30 cellular contexts compared by ENCODE assay signal in the genomic region with DNA sequence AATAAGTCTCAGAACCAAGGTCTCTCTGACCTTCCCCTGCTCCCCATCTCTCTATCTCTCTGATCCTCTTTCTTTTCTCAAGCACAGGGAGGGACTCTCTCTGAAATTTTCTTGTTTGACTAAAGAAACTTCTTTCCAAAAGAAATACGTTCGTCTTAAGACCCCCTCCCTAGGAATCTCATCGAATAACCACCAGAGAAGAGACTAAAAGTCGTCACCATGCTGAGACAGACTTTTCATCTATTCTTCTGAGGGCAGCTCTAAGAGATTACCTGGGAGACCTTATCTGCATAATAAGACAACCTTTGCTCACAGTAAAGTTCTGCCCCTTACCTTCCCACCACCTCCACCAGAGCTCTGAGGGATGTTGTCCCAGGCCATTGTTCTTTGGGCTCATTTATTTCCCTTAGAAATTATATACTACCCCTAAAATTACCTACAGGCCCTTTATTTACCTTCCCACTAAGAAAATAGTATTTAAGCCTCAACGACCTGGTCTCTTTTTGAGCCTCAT.
"Had no signal": no experiment of that assay in that cellular context is flagged by ENCODE, and none has a peak within 500 bp of the region (broad histone marks: within the 10 kb centered on the region; RNA-seq: fewer than 3 reads in every experiment).

No MANE protein-coding gene starts in this region.

- H3K9ac ChIP-seq: neural progenitor cell, parathyroid adenoma had no signal

- ATAC-seq: natural killer cell; psoas muscle; right cardiac atrium; sciatic nerve; stimulated activated memory B cell treated with anti-CD40 and anti-IgM and Interleukin-4, amounts not matched to agents 10 μg/mL and 1 μg/mL and 100 μg/mL, for 72 hours; stimulated activated naive CD8-positive, alpha-beta T cell treated with anti-CD3 and anti-CD28 coated beads, Interleukin-15, amount 100 ng/mL, for 72 hours; stimulated activated naive CD8-positive, alpha-beta T cell treated with anti-CD3 and anti-CD28 coated beads, Interleukin-15, Interleukin-2, amounts not matched to agents 100 U/mL and 50 U/mL, for 24 hours; upper lobe of right lung had no signal

- H3K9me3 Mint-ChIP-seq: natural killer cell; nephron; stimulated activated naive CD8-positive, alpha-beta T cell treated with anti-CD3 and anti-CD28 coated beads, Interleukin-15, amount 100 ng/mL, for 72 hours; type B pancreatic cell had no signal

- H3K4me3 ChIP-seq: neural progenitor cell, ovary, psoas muscle, skin epidermis, smooth muscle cell, spleen, suprapubic skin, testis, tibial artery, transverse colon, upper lobe of right lung, uterus had no signal

- H3K27me3 ChIP-seq: neural progenitor cell, ovary, testis, upper lobe of right lung, uterus had no signal

- H3K4me1 Mint-ChIP-seq: natural killer cell; nephron; stimulated activated memory B cell treated with anti-CD40 and anti-IgM and Interleukin-4, amounts not matched to agents 10 μg/mL and 1 μg/mL and 100 μg/mL, for 72 hours; stimulated activated naive CD8-positive, alpha-beta T cell treated with anti-CD3 and anti-CD28 coated beads, Interleukin-15, amount 100 ng/mL, for 72 hours had no signal

- H3K4me1 ChIP-seq: parathyroid adenoma, psoas muscle, spleen, suprapubic skin, testis, tibial artery, upper lobe of right lung, uterus had no signal

- H3K4me3 Mint-ChIP-seq: natural killer cell; nephron; neural progenitor cell; stimulated activated memory B cell treated with anti-CD40 and anti-IgM and Interleukin-4, amounts not matched to agents 10 μg/mL and 1 μg/mL and 100 μg/mL, for 72 hours; stimulated activated naive CD8-positive, alpha-beta T cell treated with anti-CD3 and anti-CD28 coated beads, Interleukin-15, amount 100 ng/mL, for 72 hours; type B pancreatic cell had no signal

- H3K9me3 ChIP-seq: ovary, psoas muscle, suprapubic skin, testis, tibial artery, transverse colon, upper lobe of right lung, uterus had no signal

- H3K27ac ChIP-seq: neural progenitor cell, ovary, parathyroid adenoma, psoas muscle, skin epidermis, spleen, suprapubic skin, testis, tibial artery, transverse colon, upper lobe of right lung, uterus had no signal

- H3K27ac Mint-ChIP-seq: natural killer cell; nephron; neural progenitor cell; progenitor cell of endocrine pancreas; stimulated activated memory B cell treated with anti-CD40 and anti-IgM and Interleukin-4, amounts not matched to agents 10 μg/mL and 1 μg/mL and 100 μg/mL, for 72 hours; stimulated activated naive CD8-positive, alpha-beta T cell treated with anti-CD3 and anti-CD28 coated beads, Interleukin-15, amount 100 ng/mL, for 72 hours; type B pancreatic cell had no signal

- H3K36me3 ChIP-seq: neural progenitor cell, ovary, spleen, suprapubic skin, tibial artery, transverse colon, upper lobe of right lung, uterus had no signal

- DNase-seq: natural killer cell; occipital lobe; ovary; psoas muscle; right cardiac atrium; spleen; stimulated activated CD4-positive, alpha-beta T cell treated with anti-CD3 and anti-CD28 coated beads, Interleukin-12 subunit alpha, Interleukin-12 subunit beta, amount 100 ng/mL, for 4 hours; stimulated activated CD4-positive, alpha-beta T cell treated with anti-CD3 and anti-CD28 coated beads, Interleukin-1b, Interleukin-23, amount 100 ng/mL, for 48 hours; stimulated activated CD4-positive, alpha-beta T cell treated with anti-CD3 and anti-CD28 coated beads, Interleukin-4, amount 100 ng/mL, for 1 hour; stimulated activated CD4-positive, alpha-beta T cell treated with anti-CD3 and anti-CD28 coated beads, Interleukin-4, amount 100 ng/mL, for 4 hours; stimulated activated CD8-positive, alpha-beta memory T cell treated with anti-CD3 and anti-CD28 coated beads, Interleukin-4, amount 100 ng/mL, for 48 hours; stimulated activated naive CD4-positive, alpha-beta T cell; stimulated activated naive CD8-positive, alpha-beta T cell treated with anti-CD3 and anti-CD28 coated beads, Interleukin-15, amount 100 ng/mL, for 72 hours; stimulated activated naive CD8-positive, alpha-beta T cell treated with anti-CD3 and anti-CD28 coated beads, Interleukin-15, Interleukin-2, amounts not matched to agents 100 U/mL and 50 U/mL, for 24 hours; substantia nigra; testis; tibial artery; transverse colon; upper lobe of right lung; uterus had no signal

- H3K36me3 Mint-ChIP-seq: natural killer cell; neural progenitor cell; stimulated activated memory B cell treated with anti-CD40 and anti-IgM and Interleukin-4, amounts not matched to agents 10 μg/mL and 1 μg/mL and 100 μg/mL, for 72 hours; type B pancreatic cell had no signal
